32 cellular contexts compared by ENCODE assay signal in genomic region chr13:83009987-83010386, GRCh38.
"Had no signal": no experiment of that assay in that cellular context is flagged by ENCODE, and none has a peak within 500 bp of the region (broad histone marks: within the 10 kb centered on the region; RNA-seq: fewer than 3 reads in every experiment).

No MANE protein-coding gene starts in this region.

- H3K27ac ChIP-seq: brain microvascular endothelial cell, esophagus muscularis mucosa, foreskin keratinocyte, gastrocnemius medialis had no signal

- H3K4me1 Mint-ChIP-seq: activated CD4-positive, alpha-beta T cell treated with anti-CD3 and anti-CD28 coated beads for 36 hours; activated CD4-positive, alpha-beta T cell treated with anti-CD3 and anti-CD28 coated beads, Interleukin-2, amount 10 ng/mL, durations not matched to agents 24 days and 14 days; activated CD8-positive, alpha-beta memory T cell treated with anti-CD3 and anti-CD28 coated beads, Interleukin-2, amount 10 ng/mL, durations not matched to agents 7 days and 5 days had no signal

- ATAC-seq: activated CD4-positive, alpha-beta T cell treated with anti-CD3 and anti-CD28 coated beads for 36 hours; activated CD8-positive, alpha-beta memory T cell treated with anti-CD3 and anti-CD28 coated beads, Interleukin-2, amount 10 ng/mL, durations not matched to agents 7 days and 5 days; activated CD8-positive, alpha-beta T cell treated with anti-CD3 and anti-CD28 coated beads, Interleukin-2, amount 10 ng/mL, durations not matched to agents 7 days and 5 days; effector memory CD8-positive, alpha-beta T cell; foreskin keratinocyte; gastrocnemius medialis had no signal

- H3K36me3 Mint-ChIP-seq: activated CD4-positive, alpha-beta memory T cell treated with anti-CD3 and anti-CD28 coated beads for 36 hours; activated CD8-positive, alpha-beta memory T cell treated with anti-CD3 and anti-CD28 coated beads, Interleukin-2, amount 10 ng/mL, durations not matched to agents 7 days and 5 days; activated naive CD8-positive, alpha-beta T cell had no signal

- H3K4me3 Mint-ChIP-seq: activated CD4-positive, alpha-beta memory T cell treated with anti-CD3 and anti-CD28 coated beads for 36 hours; activated CD4-positive, alpha-beta T cell treated with anti-CD3 and anti-CD28 coated beads for 36 hours; activated CD4-positive, alpha-beta T cell treated with anti-CD3 and anti-CD28 coated beads, Interleukin-2, amount 10 ng/mL, durations not matched to agents 24 days and 14 days; activated CD8-positive, alpha-beta memory T cell treated with anti-CD3 and anti-CD28 coated beads, Interleukin-2, amount 10 ng/mL, durations not matched to agents 7 days and 5 days; activated CD8-positive, alpha-beta T cell treated with anti-CD3 and anti-CD28 coated beads, Interleukin-2, amount 10 ng/mL, durations not matched to agents 7 days and 5 days; activated naive CD4-positive, alpha-beta T cell treated with anti-CD3 and anti-CD28 coated beads for 36 hours; activated naive CD8-positive, alpha-beta T cell; activated T-helper 1 cell treated with anti-CD3 and anti-CD28 coated beads, Interleukin-12 subunit alpha, Interleukin-12 subunit beta, Interleukin-2, Interleukin-4 antibody, amounts not matched to agents 30 ng/mL and 10 ng/mL and 1 ng/mL, durations not matched to agents 14 hours and 24 hours and 36 hours; effector memory CD8-positive, alpha-beta T cell had no signal

- H3K4me3 ChIP-seq: esophagus muscularis mucosa, gastrocnemius medialis had no signal

- H3K36me3 ChIP-seq: brain microvascular endothelial cell, esophagus muscularis mucosa, gastrocnemius medialis had no signal

- FAIRE-seq: astrocyte, bronchial epithelial cell, colon had no signal

- DNase-seq: activated CD4-positive, alpha-beta memory T cell treated with anti-CD3 and anti-CD28 coated beads for 36 hours; activated CD4-positive, alpha-beta T cell treated with anti-CD3 and anti-CD28 coated beads for 36 hours; activated CD4-positive, alpha-beta T cell treated with anti-CD3 and anti-CD28 coated beads, Interleukin-2, amount 10 ng/mL, durations not matched to agents 24 days and 14 days; activated CD4-positive, CD25-positive, alpha-beta regulatory T cell; activated CD4-positive, CD25-positive, alpha-beta regulatory T cell treated with anti-CD3 and anti-CD28 coated beads, Interleukin-2, amount 50 U/mL, for 72 hours; activated CD8-positive, alpha-beta memory T cell treated with anti-CD3 and anti-CD28 coated beads, Interleukin-2, amount 10 ng/mL, durations not matched to agents 7 days and 5 days; activated CD8-positive, alpha-beta memory T cell treated with anti-CD3 and anti-CD28 coated beads, Interleukin-2, amount 50 U/mL, for 4 hours; activated CD8-positive, alpha-beta T cell treated with anti-CD3 and anti-CD28 coated beads, Interleukin-2, amount 10 ng/mL, durations not matched to agents 7 days and 5 days; activated effector memory CD4-positive, alpha-beta T cell treated with anti-CD3 and anti-CD28 coated beads, Interleukin-2, amount 50 U/mL, for 16 hours; activated naive CD4-positive, alpha-beta T cell treated with anti-CD3 and anti-CD28 coated beads for 36 hours; activated T-cell treated with anti-CD3 and anti-CD28 coated beads, Interleukin-2, amount 50 U/mL, for 1 hour; activated T-cell treated with anti-CD3 and anti-CD28 coated beads, Interleukin-2, amount 50 U/mL, for 48 hours; amniotic stem cell; anterior cingulate cortex; brain microvascular endothelial cell; caudate nucleus; cortex of kidney; dermis blood vessel endothelial cell; effector CD4-positive, alpha-beta T cell; effector memory CD8-positive, alpha-beta T cell; erythroblast; foreskin keratinocyte; gastrocnemius medialis; glutamatergic neuron; T-helper 2 cell had no signal

- H3K27me3 Mint-ChIP-seq: activated CD4-positive, alpha-beta memory T cell treated with anti-CD3 and anti-CD28 coated beads for 36 hours; activated CD4-positive, alpha-beta T cell treated with anti-CD3 and anti-CD28 coated beads for 36 hours; activated CD4-positive, alpha-beta T cell treated with anti-CD3 and anti-CD28 coated beads, Interleukin-2, amount 10 ng/mL, durations not matched to agents 24 days and 14 days; activated CD8-positive, alpha-beta memory T cell treated with anti-CD3 and anti-CD28 coated beads, Interleukin-2, amount 10 ng/mL, durations not matched to agents 7 days and 5 days; activated naive CD8-positive, alpha-beta T cell; effector memory CD8-positive, alpha-beta T cell had no signal

- H3K27me3 ChIP-seq: brain microvascular endothelial cell, esophagus muscularis mucosa, foreskin keratinocyte, gastrocnemius medialis had no signal

- H3K27ac Mint-ChIP-seq: activated CD4-positive, alpha-beta memory T cell treated with anti-CD3 and anti-CD28 coated beads for 36 hours; activated CD4-positive, alpha-beta T cell treated with anti-CD3 and anti-CD28 coated beads for 36 hours; activated CD4-positive, alpha-beta T cell treated with anti-CD3 and anti-CD28 coated beads, Interleukin-2, amount 10 ng/mL, durations not matched to agents 24 days and 14 days; activated CD8-positive, alpha-beta memory T cell treated with anti-CD3 and anti-CD28 coated beads, Interleukin-2, amount 10 ng/mL, durations not matched to agents 7 days and 5 days; activated CD8-positive, alpha-beta T cell treated with anti-CD3 and anti-CD28 coated beads, Interleukin-2, amount 10 ng/mL, durations not matched to agents 7 days and 5 days; activated naive CD4-positive, alpha-beta T cell treated with anti-CD3 and anti-CD28 coated beads for 36 hours; activated naive CD8-positive, alpha-beta T cell; activated T-helper 1 cell treated with anti-CD3 and anti-CD28 coated beads, Interleukin-12 subunit alpha, Interleukin-12 subunit beta, Interleukin-2, Interleukin-4 antibody, amounts not matched to agents 30 ng/mL and 10 ng/mL and 1 ng/mL, durations not matched to agents 14 hours and 24 hours and 36 hours; activated T-helper 2 cell treated with anti-CD3 and anti-CD28 coated beads, Interferon-gamma antibody, Interleukin-2, Interleukin-4, amounts not matched to agents 10 μg/mL and 5 μg/mL and 100 μg/mL, durations not matched to agents 14 hours and 24 hours and 36 hours; effector memory CD8-positive, alpha-beta T cell had no signal

- H3K9me3 ChIP-seq: esophagus muscularis mucosa, gastrocnemius medialis had no signal

- H3K4me1 ChIP-seq: foreskin keratinocyte had no signal
